17 cellular contexts compared by ENCODE assay signal in the genomic region with DNA sequence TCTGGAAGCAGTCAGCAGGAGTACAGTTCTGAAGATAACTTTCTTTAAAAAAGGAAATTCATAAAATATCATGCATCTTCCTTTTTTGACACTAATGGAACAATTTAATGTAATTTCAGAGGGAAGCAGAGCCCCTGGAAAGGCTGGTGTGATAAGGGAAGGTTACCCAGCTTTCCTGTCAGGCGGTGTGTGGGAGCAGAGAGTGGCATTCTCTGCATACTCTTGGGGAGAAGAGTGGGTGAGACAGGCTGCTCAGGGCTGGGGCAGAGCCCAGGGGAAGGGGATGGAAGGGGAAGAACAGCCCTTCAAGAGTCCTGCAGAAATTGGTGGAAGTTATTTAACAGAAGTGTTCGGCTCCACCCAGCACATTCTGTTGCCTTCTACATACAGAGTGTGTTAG.
DNase-seq lines count a peak whose midpoint lies in the region; ATAC-seq and TF ChIP-seq lines count a peak whose summit lies in the region.
"Had no signal": no experiment of that assay in that cellular context is flagged by ENCODE, and none has a peak within 500 bp of the region (broad histone marks: within the 10 kb centered on the region; RNA-seq: fewer than 3 reads in every experiment).

No MANE protein-coding gene starts in this region.

- ATAC-seq in WTC11 = no peak; the same call in 1 of the 2 replicates
- ATAC-seq in central memory CD8-positive, alpha-beta T cell (replicated peaks; ENCODE audit: extremely low read depth, poor library complexity, severe bottlenecking) = no peak
- ATAC-seq in stimulated activated naive B cell treated with anti-CD40 and anti-IgM and Interleukin-4, amounts not matched to agents 10 μg/mL and 1 μg/mL and 100 μg/mL, for 72 hours (replicated peaks) = no peak
- ATAC-seq: CD8-positive, alpha-beta T cell; GM12878; HCT116 had no signal

- TF ChIP-seq CTCF in WTC11 (IDR thresholded peaks at IDR 0.05) = no peak

- peak overlapping the region; percentile 48 for H3K27ac Mint-ChIP-seq in activated T-cell treated with anti-CD3 and anti-CD28 coated beads, Interleukin-2, amount 50 U/mL, for 24 hours
- H3K27ac Mint-ChIP-seq in WTC11 = 0 out of 2 replicates have a peak overlapping the region, but pooled peaks have one; percentile 12
- peak overlapping the region; percentile 36 for H3K27ac Mint-ChIP-seq in central memory CD8-positive, alpha-beta T cell (ENCODE audit: low read depth)
- peak overlapping the region; percentile 15 for H3K27ac Mint-ChIP-seq in stimulated activated naive B cell treated with anti-CD40 and anti-IgM and Interleukin-4, amounts not matched to agents 10 μg/mL and 1 μg/mL and 100 μg/mL, for 72 hours
- H3K27ac Mint-ChIP-seq in activated CD4-positive, alpha-beta memory T cell treated with anti-CD3 and anti-CD28 coated beads, Interleukin-2, amount 10 ng/mL, durations not matched to agents 7 days and 5 days = no peak overlapping the region
- H3K27ac Mint-ChIP-seq: CD8-positive, alpha-beta T cell had no signal

- peaks cover 54% of the 10 kb centered on the region for H3K36me3 Mint-ChIP-seq in activated T-cell treated with anti-CD3 and anti-CD28 coated beads, Interleukin-2, amount 50 U/mL, for 24 hours (ENCODE audit: low read depth)
- H3K36me3 Mint-ChIP-seq in WTC11 = no peaks in the 10 kb centered on the region
- H3K36me3 Mint-ChIP-seq in central memory CD8-positive, alpha-beta T cell (ENCODE audit: insufficient read depth) = peaks cover 9% of the 10 kb centered on the region
- peaks cover 38 to 63% of the 10 kb centered on the region in 2 donors for H3K36me3 Mint-ChIP-seq in stimulated activated naive B cell treated with anti-CD40 and anti-IgM and Interleukin-4, amounts not matched to agents 10 μg/mL and 1 μg/mL and 100 μg/mL, for 72 hours
- peaks cover 44% of the 10 kb centered on the region for H3K36me3 Mint-ChIP-seq in activated CD4-positive, alpha-beta memory T cell treated with anti-CD3 and anti-CD28 coated beads, Interleukin-2, amount 10 ng/mL, durations not matched to agents 7 days and 5 days (ENCODE audit: low read depth)

- POLR2A ChIA-PET in WTC11 (lab: Charles Lee) = no interaction called here
- POLR2A ChIA-PET in activated CD4-positive, alpha-beta memory T cell treated with anti-CD3 and anti-CD28 coated beads, Interleukin-2, amount 10 ng/mL, durations not matched to agents 7 days and 5 days (lab: Charles Lee) = no interaction called here

- no peak for DNase-seq in activated T-cell treated with anti-CD3 and anti-CD28 coated beads, Interleukin-2, amount 50 U/mL, for 24 hours
- DNase-seq in activated T-cell treated with anti-CD3 and anti-CD28 coated beads, Interleukin-2, amount 50 U/mL, for 1 hour = no peak
- DNase-seq in WTC11 (ENCODE audit: low spot score) (no peak), SHP77 treated with DMSO at 0.1 percent for 48 hours (lab: John Stamatoyannopoulos, UW) (no peak)
- no peak for DNase-seq in central memory CD8-positive, alpha-beta T cell (ENCODE audit: low spot score in 2 of 2)
- DNase-seq in stimulated activated naive B cell treated with anti-CD40 and anti-IgM and Interleukin-4, amounts not matched to agents 10 μg/mL and 1 μg/mL and 100 μg/mL, for 72 hours = no peak
- DNase-seq in stimulated activated CD4-positive, alpha-beta T cell treated with anti-CD3 and anti-CD28 coated beads, Interleukin-1b, Interleukin-23, amount 100 ng/mL, for 48 hours = no peak
- DNase-seq in activated CD4-positive, alpha-beta memory T cell treated with anti-CD3 and anti-CD28 coated beads, Interleukin-2, amount 10 ng/mL, durations not matched to agents 7 days and 5 days = no peak
- DNase-seq: CD8-positive, alpha-beta T cell; DMS79 treated with DMSO at 0.1 percent for 48 hours; GM23248; NCI-H1417 treated with DMSO at 0.1 percent for 48 hours; NCI-H2029; NCI-H774; RPMI8226 had no signal

- peaks cover 10% of the 10 kb centered on the region for H3K9me3 Mint-ChIP-seq in activated T-cell treated with anti-CD3 and anti-CD28 coated beads, Interleukin-2, amount 50 U/mL, for 24 hours
- H3K9me3 Mint-ChIP-seq in WTC11 = no peaks in the 10 kb centered on the region
- no peaks in the 10 kb centered on the region for H3K9me3 Mint-ChIP-seq in central memory CD8-positive, alpha-beta T cell
- H3K9me3 Mint-ChIP-seq in stimulated activated naive B cell treated with anti-CD40 and anti-IgM and Interleukin-4, amounts not matched to agents 10 μg/mL and 1 μg/mL and 100 μg/mL, for 72 hours = peaks cover 10 to 19% of the 10 kb centered on the region in 2 donors
- H3K9me3 Mint-ChIP-seq in activated CD4-positive, alpha-beta memory T cell treated with anti-CD3 and anti-CD28 coated beads, Interleukin-2, amount 10 ng/mL, durations not matched to agents 7 days and 5 days = peaks cover 14% of the 10 kb centered on the region
- H3K9me3 Mint-ChIP-seq: CD8-positive, alpha-beta T cell had no signal

- H3K4me1 Mint-ChIP-seq in activated T-cell treated with anti-CD3 and anti-CD28 coated beads, Interleukin-2, amount 50 U/mL, for 24 hours (ENCODE audit: low read depth) = peaks cover 71% of the 10 kb centered on the region
- H3K4me1 Mint-ChIP-seq in WTC11 = peaks cover 22% of the 10 kb centered on the region
- peaks cover 81% of the 10 kb centered on the region for H3K4me1 Mint-ChIP-seq in central memory CD8-positive, alpha-beta T cell
- peaks cover 39 to 76% of the 10 kb centered on the region in 2 donors for H3K4me1 Mint-ChIP-seq in stimulated activated naive B cell treated with anti-CD40 and anti-IgM and Interleukin-4, amounts not matched to agents 10 μg/mL and 1 μg/mL and 100 μg/mL, for 72 hours
- peaks cover 41% of the 10 kb centered on the region for H3K4me1 Mint-ChIP-seq in activated CD4-positive, alpha-beta memory T cell treated with anti-CD3 and anti-CD28 coated beads, Interleukin-2, amount 10 ng/mL, durations not matched to agents 7 days and 5 days

- CTCF ChIA-PET in WTC11 (lab: Charles Lee) = no interaction called here
- CTCF ChIA-PET in activated CD4-positive, alpha-beta memory T cell treated with anti-CD3 and anti-CD28 coated beads, Interleukin-2, amount 10 ng/mL, durations not matched to agents 7 days and 5 days (lab: Charles Lee) = no interaction called here

- H3K4me3 Mint-ChIP-seq in activated T-cell treated with anti-CD3 and anti-CD28 coated beads, Interleukin-2, amount 50 U/mL, for 24 hours = no peak overlapping the region
- no peak overlapping the region for H3K4me3 Mint-ChIP-seq in WTC11
- H3K4me3 Mint-ChIP-seq in central memory CD8-positive, alpha-beta T cell = no peak overlapping the region
- no peak overlapping the region for H3K4me3 Mint-ChIP-seq in stimulated activated naive B cell treated with anti-CD40 and anti-IgM and Interleukin-4, amounts not matched to agents 10 μg/mL and 1 μg/mL and 100 μg/mL, for 72 hours
- no peak overlapping the region for H3K4me3 Mint-ChIP-seq in activated CD4-positive, alpha-beta memory T cell treated with anti-CD3 and anti-CD28 coated beads, Interleukin-2, amount 10 ng/mL, durations not matched to agents 7 days and 5 days
- H3K4me3 Mint-ChIP-seq: CD8-positive, alpha-beta T cell had no signal

- H3K27me3 Mint-ChIP-seq in activated T-cell treated with anti-CD3 and anti-CD28 coated beads, Interleukin-2, amount 50 U/mL, for 24 hours = no peaks in the 10 kb centered on the region
- H3K27me3 Mint-ChIP-seq in WTC11 (ENCODE audit: low read depth) = no peaks in the 10 kb centered on the region
- H3K27me3 Mint-ChIP-seq in central memory CD8-positive, alpha-beta T cell = no peaks in the 10 kb centered on the region
- H3K27me3 Mint-ChIP-seq in stimulated activated naive B cell treated with anti-CD40 and anti-IgM and Interleukin-4, amounts not matched to agents 10 μg/mL and 1 μg/mL and 100 μg/mL, for 72 hours = no peaks in the 10 kb centered on the region
- no peaks in the 10 kb centered on the region for H3K27me3 Mint-ChIP-seq in activated CD4-positive, alpha-beta memory T cell treated with anti-CD3 and anti-CD28 coated beads, Interleukin-2, amount 10 ng/mL, durations not matched to agents 7 days and 5 days

TF ChIP-seq in WTC11, 78 proteins besides CTCF, POLR2A, EP300 and RAD21:
- TF ChIP-seq NFYB (CRISPR knock-in tag; conservative IDR thresholded peaks at IDR 0.05; ENCODE audit: low read depth) (no peak), ZNF671 (CRISPR knock-in tag; IDR thresholded peaks at IDR 0.05) (no peak), MYBL2 (CRISPR knock-in tag; IDR thresholded peaks at IDR 0.05) (no peak), NR1H2 (CRISPR knock-in tag; IDR thresholded peaks at IDR 0.05) (no peak), GRHL2 (CRISPR knock-in tag; IDR thresholded peaks at IDR 0.05; ENCODE audit: insufficient replicate concordance, severe bottlenecking) (no peak)
TF ChIP-seq in WTC11: peak in this region for 0.
